ENCODE assay signal across 9 cellular contexts in genomic region chr6:108598316-108598863, GRCh38. TPM values are rescaled to one million over a fixed set of nuclear protein-coding genes. Genes with fewer than 3 reads are reported as not detected.
DNase-seq lines count a peak whose midpoint lies in the region; ATAC-seq, FAIRE-seq and TF ChIP-seq lines count a peak whose summit lies in the region.
"Had no signal": no experiment of that assay in that cellular context is flagged by ENCODE, and none has a peak within 500 bp of the region (broad histone marks: within the 10 kb centered on the region; RNA-seq: fewer than 3 reads in every experiment).

No MANE protein-coding gene starts in this region.

- 69 to 91% (median 74%) methylated on average over 2 of the region's 2 CpGs for WGBS in small intestine, 3 donors

- ATAC-seq in activated T-cell treated with anti-CD3 and anti-CD28 coated beads, Interleukin-2, amount 50 U/mL, for 4 hours, result peak; percentile 55 to 81
- ATAC-seq in HG03066 (IDR thresholded peaks at IDR 0.05; ENCODE audit: low read depth, unreplicated experiment), result peak; percentile 86
- no peak for ATAC-seq in WTC11

- H3K4me3 ChIP-seq in mucosa of rectum (ENCODE audit: low read length in 2 of 2) (no peak overlapping the region), small intestine (ENCODE audit: low read depth in 1 of 2, low read length in 2 of 2) (no peak overlapping the region)

- H3K27ac ChIP-seq in mucosa of rectum (ENCODE audit: low read depth in 2 of 2, low read length in 2 of 2) (peak overlapping the region; percentile 49 to 67), small intestine (ENCODE audit: low read depth in 1 of 2, low read length in 1 of 2) (peak overlapping the region in 1 of 2 donors; percentile 75)
- H3K27ac ChIP-seq: C4-2B had no signal

- H3K9ac ChIP-seq in mucosa of rectum (ENCODE audit: low read depth in 1 of 2, low read length in 2 of 2), result no peak overlapping the region

- H3K4me1 Mint-ChIP-seq in activated T-cell treated with anti-CD3 and anti-CD28 coated beads, Interleukin-2, amount 50 U/mL, for 4 hours (ENCODE audit: low read depth), result peaks cover 32% of the 10 kb centered on the region
- H3K4me1 Mint-ChIP-seq in WTC11, result peaks cover 25% of the 10 kb centered on the region
- H3K4me1 Mint-ChIP-seq in T-helper 2 cell treated with Interferon-gamma antibody and Interleukin-4, amounts not matched to agents 5 μg/mL and 100 μg/mL, for 36 hours (ENCODE audit: low read depth), result peaks cover 7% of the 10 kb centered on the region

- H3K4me1 ChIP-seq in mucosa of rectum (ENCODE audit: control insufficient read depth in 2 of 2, insufficient read depth in 2 of 2, low read length in 2 of 2) (peaks cover 15 to 26% of the 10 kb centered on the region in 2 donors), small intestine (ENCODE audit: control insufficient read depth in 2 of 2, insufficient read depth in 1 of 2, low read depth in 1 of 2, low read length in 1 of 2) (peaks cover 2 to 17% of the 10 kb centered on the region in 2 donors)

- no peaks in the 10 kb centered on the region for H3K27me3 Mint-ChIP-seq in activated T-cell treated with anti-CD3 and anti-CD28 coated beads, Interleukin-2, amount 50 U/mL, for 4 hours (ENCODE audit: low read depth)
- no peaks in the 10 kb centered on the region for H3K27me3 Mint-ChIP-seq in WTC11 (ENCODE audit: low read depth)
- peaks cover 30% of the 10 kb centered on the region for H3K27me3 Mint-ChIP-seq in T-helper 2 cell treated with Interferon-gamma antibody and Interleukin-4, amounts not matched to agents 5 μg/mL and 100 μg/mL, for 36 hours (ENCODE audit: low read depth)

- H3K27ac Mint-ChIP-seq in WTC11, result 0 out of 2 replicates have a peak overlapping the region, but pooled peaks have one; percentile 1
- H3K27ac Mint-ChIP-seq in T-helper 2 cell treated with Interferon-gamma antibody and Interleukin-4, amounts not matched to agents 5 μg/mL and 100 μg/mL, for 36 hours, result no peak overlapping the region

- no peak overlapping the region for H3K4me3 Mint-ChIP-seq in activated T-cell treated with anti-CD3 and anti-CD28 coated beads, Interleukin-2, amount 50 U/mL, for 4 hours
- H3K4me3 Mint-ChIP-seq in WTC11, result no peak overlapping the region
- no peak overlapping the region for H3K4me3 Mint-ChIP-seq in T-helper 2 cell treated with Interferon-gamma antibody and Interleukin-4, amounts not matched to agents 5 μg/mL and 100 μg/mL, for 36 hours

- POLR2A ChIA-PET in WTC11 (lab: Charles Lee), result no interaction called here

- no peaks in the 10 kb centered on the region for H3K9me3 ChIP-seq in mucosa of rectum (ENCODE audit: control insufficient read depth in 2 of 2, low read length in 2 of 2)
- no peaks in the 10 kb centered on the region for H3K9me3 ChIP-seq in small intestine (ENCODE audit: control insufficient read depth, low read depth)

- H3K36me3 ChIP-seq in mucosa of rectum (ENCODE audit: control insufficient read depth in 2 of 2, insufficient read depth in 2 of 2, low read length in 2 of 2) (no peaks in the 10 kb centered on the region), small intestine (ENCODE audit: control insufficient read depth in 2 of 2, insufficient read depth in 2 of 2, low read length in 2 of 2) (no peaks in the 10 kb centered on the region)

- DNase-seq in activated T-cell treated with anti-CD3 and anti-CD28 coated beads, Interleukin-2, amount 50 U/mL, for 4 hours, result no peak
- no peak for DNase-seq in activated T-cell treated with anti-CD3 and anti-CD28 coated beads, Interleukin-2, amount 50 U/mL, for 1 hour
- DNase-seq in WTC11 (ENCODE audit: low spot score), result no peak
- DNase-seq in T-helper 2 cell treated with Interferon-gamma antibody and Interleukin-4, amounts not matched to agents 5 μg/mL and 100 μg/mL, for 36 hours (ENCODE audit: low spot score), result no peak
- DNase-seq in small intestine, result no peak
- DNase-seq in activated gamma-delta T cell (lab: John Stamatoyannopoulos, UW), result no peak

- TF ChIP-seq CTCF in WTC11 (IDR thresholded peaks at IDR 0.05), result no peak

- H3K27me3 ChIP-seq in mucosa of rectum (ENCODE audit: control insufficient read depth in 2 of 2, insufficient read depth in 2 of 2, low read length in 2 of 2) (no peaks in the 10 kb centered on the region), small intestine (ENCODE audit: control insufficient read depth in 2 of 2, insufficient read depth in 2 of 2, low read length in 2 of 2) (no peaks in the 10 kb centered on the region)

- H3K36me3 Mint-ChIP-seq in activated T-cell treated with anti-CD3 and anti-CD28 coated beads, Interleukin-2, amount 50 U/mL, for 4 hours (ENCODE audit: insufficient read depth), result peaks cover 8% of the 10 kb centered on the region
- H3K36me3 Mint-ChIP-seq in WTC11, result no peaks in the 10 kb centered on the region
- H3K36me3 Mint-ChIP-seq in T-helper 2 cell treated with Interferon-gamma antibody and Interleukin-4, amounts not matched to agents 5 μg/mL and 100 μg/mL, for 36 hours (ENCODE audit: low read depth), result no peaks in the 10 kb centered on the region

- no peak for FAIRE-seq in small intestine (lab: Jason Lieb, UNC)

- CTCF ChIA-PET in WTC11 (lab: Charles Lee), result interaction anchor here (1.1 kb wide), 1 partner anchor 11 kb away, joined by 3 read pairs; no protein-coding TSS in a partner anchor

- H3K9me3 Mint-ChIP-seq in activated T-cell treated with anti-CD3 and anti-CD28 coated beads, Interleukin-2, amount 50 U/mL, for 4 hours, result no peaks in the 10 kb centered on the region
- no peaks in the 10 kb centered on the region for H3K9me3 Mint-ChIP-seq in WTC11
- no peaks in the 10 kb centered on the region for H3K9me3 Mint-ChIP-seq in T-helper 2 cell treated with Interferon-gamma antibody and Interleukin-4, amounts not matched to agents 5 μg/mL and 100 μg/mL, for 36 hours

TF ChIP-seq in WTC11, 78 proteins besides CTCF, POLR2A, EP300 and RAD21:
- no peak for TF ChIP-seq FOXP4 (CRISPR knock-in tag; IDR thresholded peaks at IDR 0.05)
- no peak for TF ChIP-seq E2F5 (CRISPR knock-in tag; IDR thresholded peaks at IDR 0.05)
- no peak for TF ChIP-seq JAZF1 (CRISPR knock-in tag; IDR thresholded peaks at IDR 0.05)
- TF ChIP-seq, protein P1, sequence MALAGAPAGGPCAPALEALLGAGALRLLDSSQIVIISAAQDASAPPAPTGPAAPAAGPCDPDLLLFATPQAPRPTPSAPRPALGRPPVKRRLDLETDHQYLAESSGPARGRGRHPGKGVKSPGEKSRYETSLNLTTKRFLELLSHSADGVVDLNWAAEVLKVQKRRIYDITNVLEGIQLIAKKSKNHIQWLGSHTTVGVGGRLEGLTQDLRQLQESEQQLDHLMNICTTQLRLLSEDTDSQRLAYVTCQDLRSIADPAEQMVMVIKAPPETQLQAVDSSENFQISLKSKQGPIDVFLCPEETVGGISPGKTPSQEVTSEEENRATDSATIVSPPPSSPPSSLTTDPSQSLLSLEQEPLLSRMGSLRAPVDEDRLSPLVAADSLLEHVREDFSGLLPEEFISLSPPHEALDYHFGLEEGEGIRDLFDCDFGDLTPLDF (CRISPR knock-in tag; IDR thresholded peaks at IDR 0.05), result no peak
- TF ChIP-seq GTF2I (CRISPR knock-in tag; conservative IDR thresholded peaks at IDR 0.05), result no peak

RNA-seq across cellular contexts. Expression of gene FOXO3, which starts 37.7 kb away (rescaled TPM):
- total RNA-seq in activated T-cell treated with anti-CD3 and anti-CD28 coated beads, Interleukin-2, amount 50 U/mL, for 4 hours, result 10 to 100 TPM in 2 of 3 donors, 1 to 10 TPM in 1; 8.5 to 13.0 (median 10.8) TPM
- total RNA-seq in WTC11 (2021), result 15.6 to 18.1 TPM (median 17.8 TPM) in 3 replicates
- polyA plus RNA-seq in small intestine, result 10 to 100 TPM in 2 of 3 donors, 1 to 10 TPM in 1; 8.7 to 16.8 (median 11.9) TPM
